Comparison of ENCODE assay signal across 8 cellular contexts in genomic region chr9:130445268-130445983, GRCh38. TPM values are rescaled to one million over a fixed set of nuclear protein-coding genes. Genes with fewer than 3 reads are reported as not detected.
DNase-seq lines count a peak whose midpoint lies in the region; ATAC-seq and TF ChIP-seq lines count a peak whose summit lies in the region.

No MANE protein-coding gene starts in this region.

- H3K4me1 ChIP-seq in BE2C, result peaks cover 26% of the 10 kb centered on the region

- peak overlapping the region; percentile 97 for H3K27ac Mint-ChIP-seq in mesothelial cell of epicardium

- in situ Hi-C loops in KBM-7 (cut with MboI; ENCODE audit: low pct_unique_long_range_greater_than_20kb, low sequenced_read_pairs), result no loop called here

- peaks cover 11% of the 10 kb centered on the region for H3K9me3 Mint-ChIP-seq in mesothelial cell of epicardium

- ATAC-seq in HG03378 (IDR thresholded peaks at IDR 0.05; ENCODE audit: unreplicated experiment), result no peak
- ATAC-seq in HG02852 (IDR thresholded peaks at IDR 0.05; ENCODE audit: unreplicated experiment), result no peak
- no peak for ATAC-seq in HG02885 (IDR thresholded peaks at IDR 0.05; ENCODE audit: poor library complexity, unreplicated experiment)

- no peaks in the 10 kb centered on the region for H3K36me3 ChIP-seq in BE2C

- H3K4me3 ChIP-seq in BE2C (ENCODE audit: low read depth, low read length) (peak overlapping the region; percentile 83), dorsolateral prefrontal cortex (peak overlapping the region; percentile 35 to 77 (median 62))

- intact Hi-C loops in dorsolateral prefrontal cortex (cut with DNase I), result no loop called here

- peak overlapping the region in 49 of 59 donors; percentile 2 to 81 (median 54) for H3K27ac ChIP-seq in dorsolateral prefrontal cortex

- H3K4me1 Mint-ChIP-seq in mesothelial cell of epicardium, result peaks cover 36% of the 10 kb centered on the region

- TF ChIP-seq CTCF in BE2C (IDR thresholded peaks at IDR 0.05; ENCODE audit: low read depth, low read length) (no peak), dorsolateral prefrontal cortex (IDR thresholded peaks at IDR 0.05 in 54 of 56, conservative IDR thresholded peaks at IDR 0.05 in 2 of 56; ENCODE audit: low read depth in 1 of 56, partially characterized antibody in 56 of 56) (no peak), mesothelial cell of epicardium (IDR thresholded peaks at IDR 0.05; ENCODE audit: unreplicated experiment) (no peak)

- H3K27me3 ChIP-seq in BE2C, result no peaks in the 10 kb centered on the region
- peaks cover 0 to 24% (median 2%) of the 10 kb centered on the region in 45 donors for H3K27me3 ChIP-seq in dorsolateral prefrontal cortex

- DNase-seq in BE2C (peak; percentile 47), KBM-7 (peak; percentile 20), dorsolateral prefrontal cortex (no peak), mesothelial cell of epicardium (ENCODE audit: low spot score in 2 of 2, unreplicated experiment in 2 of 2) (no peak), iPS-NIHi11 (ENCODE audit: low spot score) (no peak)

- peaks cover 7% of the 10 kb centered on the region for H3K27me3 Mint-ChIP-seq in mesothelial cell of epicardium (ENCODE audit: low read depth)

- H3K9me3 ChIP-seq in BE2C, result no peaks in the 10 kb centered on the region

- H3K4me3 Mint-ChIP-seq in mesothelial cell of epicardium, result peak overlapping the region; percentile 80

- H3K36me3 Mint-ChIP-seq in mesothelial cell of epicardium, result peaks cover 3% of the 10 kb centered on the region

RNA-seq across cellular contexts. Expression of gene ASS1, which starts 0.7 kb away (rescaled TPM):
- 478 TPM for polyA plus RNA-seq in BE2C (2012; ENCODE audit: insufficient read depth, insufficient read length, low read depth)
- total RNA-seq in dorsolateral prefrontal cortex, result 10 to 100 TPM; 18.2 to 91.9 (median 42.6) TPM
- total RNA-seq in mesothelial cell of epicardium, result 94.8 to 110 TPM (median 98.0 TPM) in 3 replicates

Comparison
In these comparisons a context has a peak if more than half of its experiments do, and no peak if none do; other contexts are left out.
1. DNase-seq: peak in BE2C (single experiment) and KBM-7 (single experiment); none in dorsolateral prefrontal cortex (0 of 10), mesothelial cell of epicardium (0 of 2) and iPS-NIHi11 (single experiment).